In genomic region chr19:7500811-7501450, GRCh38 we compare ENCODE assay signal across 1 cellular context.
A peak's percentile ranks its signal among the peaks of the same experiment; 100 is the strongest.
TF ChIP-seq lines count a peak whose summit lies in the region.

No MANE protein-coding gene starts in this region.

TF ChIP-seq in HEK293, 187 proteins besides CTCF, POLR2A, EP300 and RAD21 (continued from another document):
- TF ChIP-seq ZNF645 (tag by site-specific recombination; IDR thresholded peaks at IDR 0.05), result no peak
- TF ChIP-seq ATF2 (tag by site-specific recombination; IDR thresholded peaks at IDR 0.05; ENCODE audit: low read depth), result no peak
- TF ChIP-seq KLF16 (tag by site-specific recombination; IDR thresholded peaks at IDR 0.05), result no peak
- TF ChIP-seq ZNF302 (tag by site-specific recombination; IDR thresholded peaks at IDR 0.05; ENCODE audit: low read depth), result no peak
- TF ChIP-seq ZNF785 (tag by site-specific recombination; IDR thresholded peaks at IDR 0.05), result no peak
- no peak for TF ChIP-seq ZSCAN5A (tag by site-specific recombination; IDR thresholded peaks at IDR 0.05)
- no peak for TF ChIP-seq ZNF433 (tag by site-specific recombination; IDR thresholded peaks at IDR 0.05; ENCODE audit: low read depth)
- 0 out of 2 replicates have a peak, but pooled peaks have one; percentile 13 for TF ChIP-seq KLF9 (tag by site-specific recombination; IDR thresholded peaks at IDR 0.05; ENCODE audit: low read depth)
- TF ChIP-seq ZBTB49 (tag by site-specific recombination; IDR thresholded peaks at IDR 0.05; ENCODE audit: low read depth), result no peak
- no peak for TF ChIP-seq ZNF639 (tag by site-specific recombination; IDR thresholded peaks at IDR 0.05)
- TF ChIP-seq SP2 (tag by site-specific recombination; IDR thresholded peaks at IDR 0.05), result no peak
- peak; percentile 48; the same call in 1 of the 2 replicates for TF ChIP-seq GLIS1 (tag by site-specific recombination; IDR thresholded peaks at IDR 0.05)
- peak; percentile 96 for TF ChIP-seq ZBTB26 (tag by site-specific recombination; optimal IDR thresholded peaks at IDR 0.05)
- no peak for TF ChIP-seq ZBTB17 (tag by site-specific recombination; IDR thresholded peaks at IDR 0.05)
- TF ChIP-seq ZEB2 (tag by site-specific recombination; IDR thresholded peaks at IDR 0.05), result no peak
- no peak for TF ChIP-seq ZNF677 (tag by site-specific recombination; IDR thresholded peaks at IDR 0.05)
- peak; percentile 65; the same call in 1 of the 2 replicates for TF ChIP-seq YY1 (tag by site-specific recombination; IDR thresholded peaks at IDR 0.05)
- peak; percentile 87 for TF ChIP-seq ZFHX2 (tag by site-specific recombination; conservative IDR thresholded peaks at IDR 0.05)
- no peak for TF ChIP-seq ZNF600 (tag by site-specific recombination; IDR thresholded peaks at IDR 0.05)
- TF ChIP-seq YY2 (tag by site-specific recombination; IDR thresholded peaks at IDR 0.05), result peak; percentile 61; the same call in 1 of the 2 replicates
- peak; percentile 20; the same call in 1 of the 2 replicates for TF ChIP-seq IKZF3 (tag by site-specific recombination; IDR thresholded peaks at IDR 0.05)
- TF ChIP-seq ZNF416 (tag by site-specific recombination; IDR thresholded peaks at IDR 0.05), result no peak
- no peak for TF ChIP-seq ZFP41 (tag by site-specific recombination; IDR thresholded peaks at IDR 0.05; ENCODE audit: borderline replicate concordance)
- TF ChIP-seq ZSCAN30 (tag by site-specific recombination; IDR thresholded peaks at IDR 0.05), result 0 out of 2 replicates have a peak, but pooled peaks have one; percentile 5
- TF ChIP-seq ZNF324 (tag by site-specific recombination; IDR thresholded peaks at IDR 0.05), result no peak
- TF ChIP-seq PBX3 (CRISPR knock-in tag; IDR thresholded peaks at IDR 0.05), result peak; percentile 77; the same call in 1 of the 2 replicates
- no peak for TF ChIP-seq TCF7L2 (IDR thresholded peaks at IDR 0.05; ENCODE audit: borderline replicate concordance, low read depth, low read length)
- no peak for TF ChIP-seq ZNF837 (tag by site-specific recombination; IDR thresholded peaks at IDR 0.05)
- no peak for TF ChIP-seq ZBTB7A (tag by site-specific recombination; IDR thresholded peaks at IDR 0.05; ENCODE audit: low read depth)
